Comparison of ENCODE assay signal across 1 cellular context in genomic region chr3:12624056-12624455, GRCh38.
TF ChIP-seq lines count a peak whose summit lies in the region.

No MANE protein-coding gene starts in this region.

TF ChIP-seq in WTC11, 78 proteins besides CTCF, POLR2A, EP300 and RAD21 (continued from another document):
- TF ChIP-seq ARID4B (CRISPR knock-in tag; IDR thresholded peaks at IDR 0.05; ENCODE audit: borderline replicate concordance) (no peak), ZBTB43 (CRISPR knock-in tag; IDR thresholded peaks at IDR 0.05) (no peak), ATF2 (CRISPR knock-in tag; IDR thresholded peaks at IDR 0.05; ENCODE audit: borderline replicate concordance, low read depth) (no peak), PREB (CRISPR knock-in tag; IDR thresholded peaks at IDR 0.05; ENCODE audit: borderline replicate concordance) (no peak), FOXP1 (CRISPR knock-in tag; IDR thresholded peaks at IDR 0.05; ENCODE audit: borderline replicate concordance) (no peak), PRRX2 (CRISPR knock-in tag; IDR thresholded peaks at IDR 0.05) (no peak), SP1 (CRISPR knock-in tag; conservative IDR thresholded peaks at IDR 0.05) (no peak), OVOL2 (CRISPR knock-in tag; IDR thresholded peaks at IDR 0.05; ENCODE audit: borderline replicate concordance) (no peak), FOXK1 (CRISPR knock-in tag; IDR thresholded peaks at IDR 0.05) (no peak), ZMAT4 (CRISPR knock-in tag; IDR thresholded peaks at IDR 0.05) (no peak), HMGA2 (CRISPR knock-in tag; IDR thresholded peaks at IDR 0.05) (no peak), CDX4 (CRISPR knock-in tag; IDR thresholded peaks at IDR 0.05; ENCODE audit: borderline replicate concordance) (no peak), CREM (CRISPR knock-in tag; IDR thresholded peaks at IDR 0.05) (no peak)
